Comparison of ENCODE assay signal across 2 cellular contexts in genomic region chr1:109874445-109874844, GRCh38.
TF ChIP-seq lines count a peak whose summit lies in the region.

No MANE protein-coding gene starts in this region.

TF ChIP-seq in IMR-90, 13 proteins besides CTCF, POLR2A, EP300 and RAD21:
- no peak for TF ChIP-seq RCOR1 (IDR thresholded peaks at IDR 0.05; ENCODE audit: insufficient replicate concordance, low read length)
- no peak for TF ChIP-seq MAFK (IDR thresholded peaks at IDR 0.05; ENCODE audit: low read depth, low read length)
- TF ChIP-seq MXI1 (IDR thresholded peaks at IDR 0.05; ENCODE audit: borderline replicate concordance, low read depth, low read length) = no peak
- TF ChIP-seq BHLHE40 (IDR thresholded peaks at IDR 0.05; ENCODE audit: low read depth, low read length) = no peak
- no peak for TF ChIP-seq MAZ (IDR thresholded peaks at IDR 0.05; ENCODE audit: borderline replicate concordance, low read depth, low read length)
- no peak for TF ChIP-seq CEBPB (IDR thresholded peaks at IDR 0.05; ENCODE audit: low read depth, low read length)
- no peak for TF ChIP-seq CHD1 (IDR thresholded peaks at IDR 0.05; ENCODE audit: low read depth, low read length)
- TF ChIP-seq RFX5 (IDR thresholded peaks at IDR 0.05; ENCODE audit: low read depth, low read length) = no peak
- TF ChIP-seq USF2 (IDR thresholded peaks at IDR 0.05; ENCODE audit: low read depth, low read length) = no peak
- TF ChIP-seq FOS (IDR thresholded peaks at IDR 0.05; ENCODE audit: low read depth, low read length) = no peak
- no peak for TF ChIP-seq SMC3 (IDR thresholded peaks at IDR 0.05; ENCODE audit: low read depth, low read length)
- no peak for TF ChIP-seq NFE2L2 (IDR thresholded peaks at IDR 0.05; ENCODE audit: low read depth, low read length)
- TF ChIP-seq ELK1 (IDR thresholded peaks at IDR 0.05; ENCODE audit: borderline replicate concordance, low read depth, low read length) = no peak
TF ChIP-seq in IMR-90: peak in this region for 0.

TF ChIP-seq in endothelial cell of umbilical vein, 7 proteins besides CTCF, POLR2A, EP300 and RAD21:
- TF ChIP-seq JUN (IDR thresholded peaks at IDR 0.05; ENCODE audit: borderline replicate concordance, insufficient read depth, insufficient read length, low read depth) = no peak
- no peak for TF ChIP-seq MYC (IDR thresholded peaks at IDR 0.05; ENCODE audit: low read depth, low read length)
- TF ChIP-seq POLR2AphosphoS5 (IDR thresholded peaks at IDR 0.05; ENCODE audit: insufficient read depth, low read depth, low read length) = no peak
- no peak for TF ChIP-seq EZH2 (IDR thresholded peaks at IDR 0.05; ENCODE audit: borderline replicate concordance, low read depth, low read length, severe bottlenecking)
- no peak for TF ChIP-seq FOS (IDR thresholded peaks at IDR 0.05; ENCODE audit: borderline replicate concordance, insufficient read depth, low read length)
- no peak for TF ChIP-seq GATA2 (IDR thresholded peaks at IDR 0.05; ENCODE audit: insufficient read depth, insufficient read length, low read depth, low read length)
- TF ChIP-seq MAX (IDR thresholded peaks at IDR 0.05; ENCODE audit: insufficient read depth, insufficient read length) = no peak
TF ChIP-seq in endothelial cell of umbilical vein: peak in this region for 0.
